In genomic region chr22:22633533-22633932, GRCh38 we compare ENCODE assay signal across 12 cellular contexts. TPM values are rescaled to one million over a fixed set of nuclear protein-coding genes. Genes with fewer than 3 reads are reported as not detected.
"Had no signal": no experiment of that assay in that cellular context is flagged by ENCODE, and none has a peak within 500 bp of the region (broad histone marks: within the 10 kb centered on the region; RNA-seq: fewer than 3 reads in every experiment).

No MANE protein-coding gene starts in this region.

RNA-seq across cellular contexts. Expression of gene GGTLC2, which starts 10.9 kb away (rescaled TPM):
- total RNA-seq: OCI-LY7, PC-3, PC-9, Peyer's patch, Right ventricle myocardium inferior, Right ventricle myocardium superior, RPMI7951, SJCRH30, SJSA1, SK-MEL-5, T-cell had no signal
- polyA plus RNA-seq: SK-N-SH had no signal
